In the genomic region with DNA sequence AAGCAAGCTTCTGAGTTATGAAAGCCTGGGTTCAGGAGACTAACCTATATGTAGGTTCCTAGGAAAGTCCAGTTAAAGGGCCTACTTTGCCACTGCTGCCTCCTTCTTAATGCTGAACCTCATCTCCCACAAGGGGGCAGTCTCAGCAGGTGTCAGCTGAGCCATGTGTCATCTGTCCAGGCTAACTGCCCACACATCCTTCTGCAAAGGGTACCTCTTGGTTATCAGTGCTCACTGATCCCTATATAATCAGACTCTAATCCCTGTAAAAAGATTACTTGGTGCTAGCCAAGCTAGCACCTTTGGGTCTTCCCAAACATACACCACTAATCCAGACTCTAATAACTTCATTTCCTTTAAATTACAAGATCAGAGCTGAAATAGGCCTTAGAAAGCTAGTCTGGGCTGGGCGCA, we compare ENCODE assay signal across 8 cellular contexts. TPM values are rescaled to one million over a fixed set of nuclear protein-coding genes. Genes with fewer than 3 reads are reported as not detected.
A peak's percentile ranks its signal among the peaks of the same experiment; 100 is the strongest.
DNase-seq lines count a peak whose midpoint lies in the region; ATAC-seq and TF ChIP-seq lines count a peak whose summit lies in the region.

No MANE protein-coding gene starts in this region.

- peaks cover 32% of the 10 kb centered on the region for H3K36me3 Mint-ChIP-seq in memory B cell

- DNase-seq in AG09309 (ENCODE audit: low read depth) (no peak), GM20000 (ENCODE audit: low spot score) (peak; percentile 50), NCI-H460 (ENCODE audit: extremely low read depth, low read depth) (peak; percentile 68), dermis microvascular lymphatic vessel endothelial cell (ENCODE audit: low read depth in 2 of 2) (peak; percentile 70 to 82), memory B cell (ENCODE audit: low spot score in 2 of 2) (peak; percentile 57 to 58), suprapubic skin (ENCODE audit: low spot score in 2 of 2) (no peak), foreskin melanocyte (no peak)
- DNase-seq in activated CD4-positive, alpha-beta T cell treated with anti-CD3 and anti-CD28 coated beads for 24 hours (ENCODE audit: low read depth in 2 of 2) = peak; percentile 32 to 43

- H3K36me3 ChIP-seq in suprapubic skin = peaks cover 82% of the 10 kb centered on the region

- TF ChIP-seq POLR2A in suprapubic skin (IDR thresholded peaks at IDR 0.05) = no peak

- H3K4me3 ChIP-seq in AG09309 (ENCODE audit: control insufficient read depth, low read depth, low read length) (no peak overlapping the region), suprapubic skin (no peak overlapping the region)

- 86% methylated on average over 1 of the region's 1 CpG for WGBS in suprapubic skin

- no peaks in the 10 kb centered on the region for H3K27me3 Mint-ChIP-seq in memory B cell

- no peak overlapping the region for H3K27ac ChIP-seq in suprapubic skin

- peak overlapping the region; percentile 72 for H3K27ac Mint-ChIP-seq in memory B cell

- H3K4me1 ChIP-seq in suprapubic skin = peaks cover 13% of the 10 kb centered on the region

- TF ChIP-seq EP300 in suprapubic skin (IDR thresholded peaks at IDR 0.05) = no peak

- H3K9me3 Mint-ChIP-seq in memory B cell = no peaks in the 10 kb centered on the region

- H3K4me3 Mint-ChIP-seq in memory B cell = no peak overlapping the region

- TF ChIP-seq CTCF in AG09309 (IDR thresholded peaks at IDR 0.05; ENCODE audit: control insufficient read depth, insufficient read depth, low read depth, low read length, missing control alignments) = peak; percentile 77
- peak; percentile 72 for TF ChIP-seq CTCF in GM20000 (IDR thresholded peaks at IDR 0.05; ENCODE audit: extremely low read depth, missing control alignments)
- peak; percentile 21 to 60 for TF ChIP-seq CTCF in suprapubic skin (IDR thresholded peaks at IDR 0.05)

- H3K4me1 Mint-ChIP-seq in memory B cell = no peaks in the 10 kb centered on the region

- H3K27me3 ChIP-seq in suprapubic skin = no peaks in the 10 kb centered on the region

- no peaks in the 10 kb centered on the region for H3K9me3 ChIP-seq in suprapubic skin

- ATAC-seq in memory B cell (ENCODE audit: low read depth) = peak; percentile 80

RNA-seq across cellular contexts. Expression of a gene that starts 9.0 kb away (rescaled TPM):
- total RNA-seq in NCI-H460 (2014; rRNA removed; shearing (Covaris generic)) = 1,806 and 1,917 TPM in 2 replicates
- polyA plus RNA-seq in NCI-H460 (2014; cell fraction: nucleus; rRNA removed) = 2,189 and 2,288 TPM in 2 replicates
- 625 and 802 TPM in 2 replicates for total RNA-seq in dermis microvascular lymphatic vessel endothelial cell
- 100 to 1,000 TPM; 134 to 365 (median 296) TPM for total RNA-seq in suprapubic skin

RNA-seq across cellular contexts. Expression of a gene that starts 12.5 kb away (rescaled TPM):
- total RNA-seq in NCI-H460 (2014; rRNA removed; shearing (Covaris generic)) = 1.1 and 1.6 TPM in 2 replicates
- polyA plus RNA-seq in NCI-H460 (2014; cell fraction: nucleus; rRNA removed) = 1.8 and 3.0 TPM in 2 replicates
- total RNA-seq in dermis microvascular lymphatic vessel endothelial cell (1.2 and 1.3 TPM in 2 replicates), suprapubic skin (1 to 10 TPM; 2.3 to 4.2 (median 3.1) TPM)

RNA-seq across cellular contexts. Expression of a gene that starts 12.8 kb away (rescaled TPM):
- 2.9 and 3.5 TPM in 2 replicates for total RNA-seq in NCI-H460 (2014; rRNA removed; shearing (Covaris generic))
- polyA plus RNA-seq in NCI-H460 (2014; cell fraction: nucleus; rRNA removed) = 1.3 and 4.2 TPM in 2 replicates
- total RNA-seq in dermis microvascular lymphatic vessel endothelial cell (0.25 and 0.64 TPM in 2 replicates), suprapubic skin (1 to 10 TPM in 1 of 4 donors, under 1 TPM in 3; 0.64 to 1.3 (median 0.83) TPM)

RNA-seq across cellular contexts. Expression of a gene that starts 21.7 kb away (rescaled TPM):
- 0.27 and 0.52 TPM in 2 replicates for total RNA-seq in NCI-H460 (2014; rRNA removed; shearing (Covaris generic))
- 0.13 TPM in 1 of 2 replicates, not detected in the other for polyA plus RNA-seq in NCI-H460 (2014; cell fraction: nucleus; rRNA removed)
- total RNA-seq in dermis microvascular lymphatic vessel endothelial cell (4.2 and 5.9 TPM in 2 replicates), suprapubic skin (10 to 100 TPM; 16.0 to 28.9 (median 22.8) TPM)

RNA-seq across cellular contexts. Expression of a gene that starts 38.0 kb away (rescaled TPM):
- 85.0 and 95.1 TPM in 2 replicates for total RNA-seq in NCI-H460 (2014; rRNA removed; shearing (Covaris generic))
- 123 and 148 TPM in 2 replicates for polyA plus RNA-seq in NCI-H460 (2014; cell fraction: nucleus; rRNA removed)
- total RNA-seq in dermis microvascular lymphatic vessel endothelial cell (185 and 277 TPM in 2 replicates), suprapubic skin (10 to 100 TPM; 60.1 to 87.1 (median 82.8) TPM)

Comparison
In these comparisons a context has a peak if more than half of its experiments do, and no peak if none do; other contexts are left out.
1. DNase-seq: peak in GM20000 (single experiment), NCI-H460 (single experiment), activated CD4-positive, alpha-beta T cell treated with anti-CD3 and anti-CD28 coated beads for 24 hours (2 of 2), dermis microvascular lymphatic vessel endothelial cell (2 of 2) and memory B cell (2 of 2); none in AG09309 (single experiment), suprapubic skin (0 of 2) and foreskin melanocyte (single experiment).
2. Peak in every context shown above with its lines, with median percentiles within 50 percentile points of each other: CTCF ChIP-seq.